Comparison of ENCODE assay signal across 2 cellular contexts in genomic region chr6:32832535-32832934, GRCh38.
TF ChIP-seq lines count a peak whose summit lies in the region.

No MANE protein-coding gene starts in this region.

TF ChIP-seq in K562, 482 proteins besides CTCF, POLR2A, EP300 and RAD21:
- TF ChIP-seq ETS2 (tag; IDR thresholded peaks at IDR 0.05; ENCODE audit: borderline replicate concordance, poor library complexity, severe bottlenecking), result no peak
- TF ChIP-seq SFPQ (IDR thresholded peaks at IDR 0.05; ENCODE audit: low read depth, low read length), result no peak
- TF ChIP-seq RCOR1 (IDR thresholded peaks at IDR 0.05; ENCODE audit: borderline replicate concordance in 1 of 2, low read depth in 2 of 2, low read length in 2 of 2), result no peak
- TF ChIP-seq GMEB1 (CRISPR knock-in tag; IDR thresholded peaks at IDR 0.05), result no peak
- TF ChIP-seq SIRT6 (IDR thresholded peaks at IDR 0.05; ENCODE audit: low read depth, low read length), result no peak
- TF ChIP-seq POLR2G (IDR thresholded peaks at IDR 0.05; ENCODE audit: low read depth, low read length), result 0 out of 2 replicates have a peak, but pooled peaks have one; percentile 18
- no peak for TF ChIP-seq ZNF316 (IDR thresholded peaks at IDR 0.05)
- 0 out of 2 replicates have a peak, but pooled peaks have one; percentile 27 for TF ChIP-seq RBFOX2 (IDR thresholded peaks at IDR 0.05; ENCODE audit: low read depth, low read length)

TF ChIP-seq in GM23338, 12 proteins besides CTCF, POLR2A, EP300 and RAD21:
- TF ChIP-seq NANOG (IDR thresholded peaks at IDR 0.05; ENCODE audit: borderline replicate concordance) (no peak), ETS1 (IDR thresholded peaks at IDR 0.05) (no peak), CREB1 (CRISPR knock-in tag; IDR thresholded peaks at IDR 0.05; ENCODE audit: low read depth) (no peak), JUNB (IDR thresholded peaks at IDR 0.05; ENCODE audit: unreplicated experiment) (no peak)
